24 cellular contexts compared by ENCODE assay signal in genomic region chr6:143200035-143200770, GRCh38.
A peak's percentile ranks its signal among the peaks of the same experiment; 100 is the strongest.
DNase-seq lines count a peak whose midpoint lies in the region; ATAC-seq, FAIRE-seq and TF ChIP-seq lines count a peak whose summit lies in the region.
"Had no signal": no experiment of that assay in that cellular context is flagged by ENCODE, and none has a peak within 500 bp of the region (broad histone marks: within the 10 kb centered on the region; RNA-seq: fewer than 3 reads in every experiment).

No MANE protein-coding gene starts in this region.

- no peaks in the 10 kb centered on the region for H3K79me2 ChIP-seq in GM12878 (ENCODE audit: control insufficient read depth, insufficient read depth, low read length)

- peaks cover 20 to 28% of the 10 kb centered on the region in 2 donors for H3K9me3 Mint-ChIP-seq in stimulated activated naive CD8-positive, alpha-beta T cell treated with anti-CD3 and anti-CD28 coated beads, Interleukin-15, amount 100 ng/mL, for 72 hours
- H3K9me3 Mint-ChIP-seq: natural killer cell had no signal

- no TSS peak for BruUV-seq in GM12878 (replicated peaks; lab: Mats Ljungman, UMichigan)

- RAD21 ChIA-PET in GM12878 (lab: Charles Lee; ENCODE audit: unreplicated experiment): no interaction called here

- POLR2A ChIA-PET in GM12878 (lab: Charles Lee): no interaction called here

- peak; percentile 54 for ATAC-seq in Right ventricle myocardium inferior
- no peak; the same call in 2 of the 3 replicates for ATAC-seq in GM12878
- ATAC-seq in stimulated activated naive CD8-positive, alpha-beta T cell treated with anti-CD3 and anti-CD28 coated beads, Interleukin-15, amount 100 ng/mL, for 72 hours: peak; percentile 52
- ATAC-seq: natural killer cell had no signal

- H2AFZ ChIP-seq in GM12878 (ENCODE audit: control insufficient read depth, low read depth, low read length): no peak overlapping the region

- no peak overlapping the region for H3K4me3 Mint-ChIP-seq in stimulated activated naive CD8-positive, alpha-beta T cell treated with anti-CD3 and anti-CD28 coated beads, Interleukin-15, amount 100 ng/mL, for 72 hours
- H3K4me3 Mint-ChIP-seq: activated T-cell treated with anti-CD3 and anti-CD28 coated beads, Interleukin-2, amount 50 U/mL, for 4 hours; natural killer cell had no signal

- no peak overlapping the region for H3K4me2 ChIP-seq in GM12878 (ENCODE audit: control insufficient read depth, insufficient read depth)
- H3K4me2 ChIP-seq: BLaER1, smooth muscle cell had no signal

- no peak for FAIRE-seq in GM12878 (lab: Jason Lieb, UNC)
- FAIRE-seq: G401.6, TTC549 had no signal

- no peaks in the 10 kb centered on the region for H3K9me3 ChIP-seq in GM12878 (replicated peaks; ENCODE audit: control insufficient read depth, insufficient read depth, low read length)
- H3K9me3 ChIP-seq: BLaER1 had no signal

- WGBS in GM12878 (ENCODE audit: insufficient coverage, insufficient replicate concordance, low lambda C conversion rate, missing lambda C conversion rate): 84% methylated on average over 6 of the region's 6 CpGs

- no peaks in the 10 kb centered on the region for H3K27me3 ChIP-seq in GM12878 (replicated peaks in 1 of 2; ENCODE audit: control insufficient read depth in 2 of 2, insufficient read depth in 2 of 2, low read length in 1 of 2)
- H3K27me3 ChIP-seq: ascending aorta, BLaER1 had no signal

- CTCF ChIA-PET in GM12878 (lab: Yijun Ruan, JAX): interaction anchor here (0.7 kb wide), 1 partner anchor 180 kb away, joined by 3 read pairs; no protein-coding TSS in a partner anchor

- no peak for TF ChIP-seq RAD21 in GM12878 (IDR thresholded peaks at IDR 0.05; ENCODE audit: insufficient read depth, low read depth, low read length)

- intact Hi-C loops in Right ventricle myocardium inferior (cut with DNase I) (no loop called here), cardiac septum (cut with DNase I) (no loop called here), GM12878 (cut with micrococcal nuclease; ENCODE audit: unreplicated experiment) (no loop called here), posterior cingulate gyrus (cut with DNase I) (no loop called here)

- no peak overlapping the region for H3K4me3 ChIP-seq in GM12878
- H3K4me3 ChIP-seq: ascending aorta, BLaER1, smooth muscle cell had no signal

- H3K4me1 ChIP-seq in GM12878 (ENCODE audit: control insufficient read depth, insufficient read depth, low read length): no peaks in the 10 kb centered on the region
- H3K4me1 ChIP-seq: BLaER1 had no signal

- TF ChIP-seq CTCF in GM12878 (IDR thresholded peaks at IDR 0.05 in 2 of 3, conservative IDR thresholded peaks at IDR 0.05 in 1 of 3; ENCODE audit: control insufficient read depth in 2 of 3, extremely low read depth in 1 of 3, insufficient read depth in 1 of 3, low read depth in 3 of 3, low read length in 3 of 3): no peak

- H3K4me1 Mint-ChIP-seq in stimulated activated naive CD8-positive, alpha-beta T cell treated with anti-CD3 and anti-CD28 coated beads, Interleukin-15, amount 100 ng/mL, for 72 hours: peaks cover 22% of the 10 kb centered on the region
- H3K4me1 Mint-ChIP-seq: natural killer cell had no signal

- H3K9ac ChIP-seq in GM12878 (ENCODE audit: control insufficient read depth, insufficient read depth, low read length): no peak overlapping the region
- H3K9ac ChIP-seq: BLaER1 had no signal

- H3K36me3 ChIP-seq in GM12878 (ENCODE audit: control insufficient read depth in 2 of 2, insufficient read depth in 2 of 2, low read length in 1 of 2): no peaks in the 10 kb centered on the region
- H3K36me3 ChIP-seq: ascending aorta, BLaER1 had no signal

- SMC1A ChIA-PET in GM12878 (lab: Charles Lee; ENCODE audit: uncharacterized antibody, unreplicated experiment): interaction anchor here (1.2 kb wide), 1 partner anchor 38 kb away, joined by 3 read pairs; no protein-coding TSS in a partner anchor

- TF ChIP-seq EP300 in GM12878 (IDR thresholded peaks at IDR 0.05; ENCODE audit: borderline replicate concordance in 1 of 2, control insufficient read depth in 1 of 2, low read depth in 2 of 2, low read length in 2 of 2): no peak

- in situ Hi-C loops in GM12878 (cut with MboI): no loop called here

- no peak for TF ChIP-seq POLR2A in GM12878 (IDR thresholded peaks at IDR 0.05; ENCODE audit: low read depth, low read length)

- H4K20me1 ChIP-seq in GM12878 (ENCODE audit: control insufficient read depth, insufficient read depth): no peaks in the 10 kb centered on the region
- H4K20me1 ChIP-seq: BLaER1 had no signal

- H3K27ac ChIP-seq in GM12878 (ENCODE audit: control insufficient read depth, insufficient read depth): no peak overlapping the region
- H3K27ac ChIP-seq: ascending aorta, BLaER1 had no signal

- peak overlapping the region; percentile 27 to 62 for H3K27ac Mint-ChIP-seq in stimulated activated naive CD8-positive, alpha-beta T cell treated with anti-CD3 and anti-CD28 coated beads, Interleukin-15, amount 100 ng/mL, for 72 hours
- H3K27ac Mint-ChIP-seq: natural killer cell had no signal

- DNase-seq in Right ventricle myocardium inferior (ENCODE audit: missing footprints) (no peak), cardiac septum (ENCODE audit: low spot score) (no peak), MV-4-11 (lab: John Stamatoyannopoulos, UW) (peak; percentile 28), GM12878 (ENCODE audit: low read depth, low spot score) (no peak), posterior cingulate gyrus (no peak), activated gamma-delta T cell treated with Interleukin-2 at 50 U/mL for 16 hours (no peak)
- no peak for DNase-seq in stimulated activated naive CD8-positive, alpha-beta T cell treated with anti-CD3 and anti-CD28 coated beads, Interleukin-15, amount 100 ng/mL, for 72 hours
- DNase-seq: activated CD4-positive, alpha-beta T cell treated with anti-CD3 and anti-CD28 coated beads for 4 hours; activated naive CD4-positive, alpha-beta T cell; activated T-cell treated with anti-CD3 and anti-CD28 coated beads, Interleukin-2, amount 50 U/mL, for 4 hours; caudate nucleus; dermis blood vessel endothelial cell; H7; islet precursor cell; natural killer cell; NCI-H1105 treated with DMSO at 0.1 percent for 48 hours; NCI-H2029; NCI-H69; stimulated activated CD4-positive, alpha-beta T cell treated with anti-CD3 and anti-CD28 coated beads, Interleukin-2, amount 100 ng/mL, for 24 hours had no signal

- H3K27me3 Mint-ChIP-seq in stimulated activated naive CD8-positive, alpha-beta T cell treated with anti-CD3 and anti-CD28 coated beads, Interleukin-15, amount 100 ng/mL, for 72 hours: no peaks in the 10 kb centered on the region

TF ChIP-seq in GM12878, 131 proteins besides CTCF, POLR2A, EP300 and RAD21 (continues in another document):
- TF ChIP-seq ATF7 (IDR thresholded peaks at IDR 0.05; ENCODE audit: low read depth) (0 out of 2 replicates have a peak, but pooled peaks have one; percentile 31), NFIC (IDR thresholded peaks at IDR 0.05; ENCODE audit: low read depth, low read length) (peak; percentile 44; the same call in 1 of the 2 replicates), MXI1 (IDR thresholded peaks at IDR 0.05; ENCODE audit: low read depth, low read length) (no peak), JUND (IDR thresholded peaks at IDR 0.05; ENCODE audit: low read depth, low read length) (no peak), PBX3 (IDR thresholded peaks at IDR 0.05; ENCODE audit: insufficient replicate concordance, low read depth, low read length) (no peak), DPF2 (IDR thresholded peaks at IDR 0.05) (no peak), BCLAF1 (IDR thresholded peaks at IDR 0.05) (no peak), PAX5 (IDR thresholded peaks at IDR 0.05; ENCODE audit: borderline replicate concordance, low read depth, low read length) (no peak), JUNB (IDR thresholded peaks at IDR 0.05) (peak; percentile 37; the same call in 1 of the 2 replicates), CREB1 (IDR thresholded peaks at IDR 0.05; ENCODE audit: low read depth) (0 out of 2 replicates have a peak, but pooled peaks have one; percentile 26), SIX5 (IDR thresholded peaks at IDR 0.05; ENCODE audit: low read depth, low read length, severe bottlenecking) (no peak), PAX8 (IDR thresholded peaks at IDR 0.05) (no peak), ZBED1 (IDR thresholded peaks at IDR 0.05; ENCODE audit: borderline replicate concordance) (no peak), PML (IDR thresholded peaks at IDR 0.05; ENCODE audit: low read length) (no peak)
